In the genomic region with DNA sequence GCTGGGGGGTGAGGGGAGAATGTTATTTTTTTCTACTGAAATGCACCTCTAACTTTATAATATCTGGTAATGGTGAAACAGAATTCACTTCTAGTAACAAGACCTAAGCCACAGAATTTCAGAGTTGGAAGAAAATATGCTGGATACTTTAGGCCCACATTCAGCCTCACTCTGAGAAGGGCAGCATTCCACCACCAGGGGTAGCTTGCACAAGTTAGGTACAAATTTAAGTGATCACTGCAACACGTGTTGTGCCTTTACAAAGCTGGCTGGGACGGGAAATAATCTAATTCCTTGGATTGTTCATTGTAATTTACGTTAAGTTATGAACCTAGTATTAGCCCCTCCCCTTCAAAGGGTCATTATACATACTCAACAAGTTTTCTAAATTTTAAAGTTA, we compare ENCODE assay signal across 10 cellular contexts.
DNase-seq lines count a peak whose midpoint lies in the region; ATAC-seq and TF ChIP-seq lines count a peak whose summit lies in the region.
"Had no signal": no experiment of that assay in that cellular context is flagged by ENCODE, and none has a peak within 500 bp of the region (broad histone marks: within the 10 kb centered on the region; RNA-seq: fewer than 3 reads in every experiment).

No MANE protein-coding gene starts in this region.

- H3K27ac Mint-ChIP-seq in CD14-positive monocyte = peak overlapping the region in 2 of 7 donors; percentile 35 to 45

- H3K27me3 ChIP-seq in IMR-90 (ENCODE audit: control insufficient read depth, insufficient read depth, low read length) (no peaks in the 10 kb centered on the region), right lobe of liver (no peaks in the 10 kb centered on the region), sigmoid colon (no peaks in the 10 kb centered on the region)

- intact Hi-C loops in CD14-positive monocyte (cut with micrococcal nuclease) (loop anchor here (5.0 to 10.0 kb wide), 5 partner anchors 155 to 295 kb away; a partner anchor contains a TSS), IMR-90 (cut with micrococcal nuclease) (loop anchor here (5.0 to 10.0 kb wide), 2 partner anchors 85 to 297 kb away; no protein-coding TSS in a partner anchor), right lobe of liver (cut with DNase I) (no loop called here), sigmoid colon (cut with DNase I) (loop anchor here (5.0 kb wide), 1 partner anchor 192 kb away; a partner anchor contains a TSS)

- peak overlapping the region; percentile 61 for H3K4ac ChIP-seq in IMR-90 (ENCODE audit: low read depth, low read length)

- no peak for ATAC-seq in IMR-90 (ENCODE audit: low read depth)
- ATAC-seq in right lobe of liver = no peak

- H3K18ac ChIP-seq in IMR-90 (ENCODE audit: low read depth, low read length) = peak overlapping the region; percentile 6; the same call in 1 of the 2 replicates

- POLR2A ChIA-PET in IMR-90 (lab: Charles Lee; ENCODE audit: unreplicated experiment) = interaction anchor here (0.6 kb wide), 1 partner anchor 186 kb away, joined by 4 read pairs; no protein-coding TSS in a partner anchor

- CTCF ChIA-PET in IMR-90 (lab: Yijun Ruan, JAX) = interaction anchor here (0.6 to 1.1 kb wide), 2 partner anchors 80 to 317 kb away, joined by 3 read pairs; no protein-coding TSS in a partner anchor

- H3K79me1 ChIP-seq in IMR-90 (ENCODE audit: low read depth in 1 of 2, low read length in 2 of 2) = no peaks in the 10 kb centered on the region

- H3K4me2 ChIP-seq in IMR-90 (ENCODE audit: low read depth, low read length) = no peak overlapping the region

- 0 out of 2 replicates have a peak overlapping the region, but pooled peaks have one; percentile 9 for H4K5ac ChIP-seq in IMR-90 (ENCODE audit: low read depth, low read length)

- 0 out of 2 replicates have a peak overlapping the region, but pooled peaks have one; percentile 8 for H3K14ac ChIP-seq in IMR-90 (replicated peaks; ENCODE audit: low read depth, low read length)

- H3K9me3 Mint-ChIP-seq in CD14-positive monocyte = peaks cover 0 to 3% (median 0%) of the 10 kb centered on the region in 7 donors

- peak overlapping the region; percentile 8; the same call in 1 of the 2 replicates for H3K27ac ChIP-seq in IMR-90 (ENCODE audit: insufficient read depth, low read length)
- H3K27ac ChIP-seq in right lobe of liver = no peak overlapping the region
- peak overlapping the region in 1 of 4 donors; percentile 64 for H3K27ac ChIP-seq in sigmoid colon

- peak overlapping the region; percentile 55; the same call in 2 of the 3 replicates for H2BK15ac ChIP-seq in IMR-90 (ENCODE audit: low read depth, low read length)

- DNase-seq in CD14-positive monocyte (ENCODE audit: low spot score) = no peak
- peak; percentile 38 for DNase-seq in IMR-90
- peak; percentile 28 to 43 for DNase-seq in cardiac fibroblast (ENCODE audit: low read depth in 2 of 2)
- no peak for DNase-seq in right lobe of liver
- no peak for DNase-seq in sigmoid colon
- no peak for DNase-seq in NCI-H1092 treated with DMSO at 0.1 percent for 48 hours (lab: John Stamatoyannopoulos, UW)
- no peak for DNase-seq in SHP77 treated with DMSO at 0.1 percent for 48 hours (lab: John Stamatoyannopoulos, UW)
- DNase-seq in putamen (ENCODE audit: low spot score) = no peak
- DNase-seq: midbrain; NK-92 treated with Interleukin-12 subunit alpha and Interleukin-12 subunit beta, amount 100 ng/mL, for 24 hours had no signal

- peak overlapping the region in 1 of 2 experiments; percentile 14; a peak in 2 of 4 replicates for H4K8ac ChIP-seq in IMR-90 (ENCODE audit: low read depth in 2 of 2, low read length in 2 of 2)

- peak overlapping the region; percentile 12; the same call in 1 of the 2 replicates for H2AK5ac ChIP-seq in IMR-90 (ENCODE audit: low read depth, low read length)

- no CpG with 5 or more reads among the region's 3 CpGs for WGBS in IMR-90 (ENCODE audit: extremely low coverage in 2 of 2, insufficient read length in 1 of 2), 2 experiments
- 83% methylated on average over 2 of the region's 3 CpGs for WGBS in right lobe of liver (ENCODE audit: insufficient coverage, low coverage, low lambda C conversion rate, missing lambda C conversion rate)
- 84 to 85% methylated on average over 3 of the region's 3 CpGs for WGBS in sigmoid colon, 2 donors

- H4K91ac ChIP-seq in IMR-90 (ENCODE audit: insufficient read depth, low read depth, low read length) = no peak overlapping the region

- peaks cover 0 to 1% (median 0%) of the 10 kb centered on the region in 3 donors for H3K27me3 Mint-ChIP-seq in CD14-positive monocyte (ENCODE audit: low read depth in 3 of 3)

- H3K9ac ChIP-seq in IMR-90 (ENCODE audit: low read depth, low read length) = no peak overlapping the region

- H3K36me3 Mint-ChIP-seq in CD14-positive monocyte = peaks cover 0 to 1% of the 10 kb centered on the region in 2 donors

- TF ChIP-seq POLR2A in IMR-90 (IDR thresholded peaks at IDR 0.05; ENCODE audit: low read depth, low read length) (no peak), right lobe of liver (IDR thresholded peaks at IDR 0.05) (no peak), sigmoid colon (IDR thresholded peaks at IDR 0.05) (no peak)

- TF ChIP-seq EP300 in sigmoid colon (IDR thresholded peaks at IDR 0.05) = no peak

- TF ChIP-seq RAD21 in IMR-90 (IDR thresholded peaks at IDR 0.05; ENCODE audit: low read length) = 0 out of 2 replicates have a peak, but pooled peaks have one; percentile 6

- H3K4me3 ChIP-seq in IMR-90 (ENCODE audit: insufficient read depth, low read depth, low read length) (no peak overlapping the region), cardiac fibroblast (replicated peaks in 1 of 2; ENCODE audit: low read depth in 2 of 2, low read length in 2 of 2) (no peak overlapping the region), right lobe of liver (no peak overlapping the region), sigmoid colon (no peak overlapping the region)

- no peak overlapping the region for H3K56ac ChIP-seq in IMR-90 (ENCODE audit: extremely low read depth, insufficient read depth, low read length)

- peaks cover 12% of the 10 kb centered on the region for H3K4me1 ChIP-seq in IMR-90 (ENCODE audit: control insufficient read depth, insufficient read depth, low read length)
- peaks cover 0 to 13% (median 6%) of the 10 kb centered on the region in 4 donors for H3K4me1 ChIP-seq in right lobe of liver
- H3K4me1 ChIP-seq in sigmoid colon = peaks cover 0 to 56% (median 43%) of the 10 kb centered on the region in 4 donors

- no peak overlapping the region for H2AFZ ChIP-seq in IMR-90 (replicated peaks; ENCODE audit: low read length, poor library complexity)

- no TSS peak for BruUV-seq in IMR-90 (replicated peaks; lab: Mats Ljungman, UMichigan)

- peak overlapping the region; percentile 70; the same call in 1 of the 2 replicates for H2BK20ac ChIP-seq in IMR-90 (ENCODE audit: low read depth, low read length)

- no peak overlapping the region; the same call in 1 of the 2 replicates for H3K23ac ChIP-seq in IMR-90 (ENCODE audit: low read depth, low read length)

- peaks cover 7% of the 10 kb centered on the region for H3K9me1 ChIP-seq in IMR-90 (ENCODE audit: insufficient read depth, low read length)

- dilution Hi-C loops in IMR-90 (cut with HindIII; ENCODE audit: low sequenced_read_pairs, unreplicated experiment) = no loop called here

- H3K36me3 ChIP-seq in IMR-90 (ENCODE audit: control insufficient read depth, insufficient read depth, low read length) (no peaks in the 10 kb centered on the region; the same call in 1 of the 2 replicates), right lobe of liver (no peaks in the 10 kb centered on the region), sigmoid colon (no peaks in the 10 kb centered on the region)

- H2BK120ac ChIP-seq in IMR-90 (ENCODE audit: low read depth, low read length) = peak overlapping the region; percentile 58; the same call in 1 of the 2 replicates

- H3K4me1 Mint-ChIP-seq in CD14-positive monocyte = peaks cover 45% of the 10 kb centered on the region

- no peak overlapping the region for H3K4me3 Mint-ChIP-seq in CD14-positive monocyte

- no peak overlapping the region for H2AK9ac ChIP-seq in IMR-90 (replicated peaks; ENCODE audit: low read depth, low read length, poor library complexity)

- H2BK5ac ChIP-seq in IMR-90 (ENCODE audit: low read depth, low read length, poor library complexity, severe bottlenecking) = peak overlapping the region; percentile 37

- in situ Hi-C loops in IMR-90 (cut with MboI; ENCODE audit: low sequenced_read_pairs) = loop anchor here (10.0 to 25.0 kb wide), 2 partner anchors 187 to 265 kb away; a partner anchor contains a TSS

- TF ChIP-seq CTCF in CD14-positive monocyte (IDR thresholded peaks at IDR 0.05) (peak; percentile 14), IMR-90 (conservative IDR thresholded peaks at IDR 0.05; ENCODE audit: low read depth, low read length) (peak; percentile 35), cardiac fibroblast (IDR thresholded peaks at IDR 0.05; ENCODE audit: low read depth, low read length) (peak; percentile 50), right lobe of liver (IDR thresholded peaks at IDR 0.05) (peak in 3 of 4 donors; percentile 9 to 19 (median 13)), sigmoid colon (IDR thresholded peaks at IDR 0.05) (peak in 2 of 4 experiments; percentile 9 to 17)

- H4K20me1 ChIP-seq in IMR-90 (ENCODE audit: insufficient read depth, low read length) = no peaks in the 10 kb centered on the region

- H3K9me3 ChIP-seq in IMR-90 (ENCODE audit: control insufficient read depth, insufficient read depth, low read length) (no peaks in the 10 kb centered on the region), right lobe of liver (no peaks in the 10 kb centered on the region), sigmoid colon (no peaks in the 10 kb centered on the region)

TF ChIP-seq in IMR-90, 13 proteins besides CTCF, POLR2A, EP300 and RAD21:
- no peak for TF ChIP-seq NFE2L2 (IDR thresholded peaks at IDR 0.05; ENCODE audit: low read depth, low read length)
- peak; percentile 34 for TF ChIP-seq SMC3 (IDR thresholded peaks at IDR 0.05; ENCODE audit: low read depth, low read length)
- TF ChIP-seq, protein P1, sequence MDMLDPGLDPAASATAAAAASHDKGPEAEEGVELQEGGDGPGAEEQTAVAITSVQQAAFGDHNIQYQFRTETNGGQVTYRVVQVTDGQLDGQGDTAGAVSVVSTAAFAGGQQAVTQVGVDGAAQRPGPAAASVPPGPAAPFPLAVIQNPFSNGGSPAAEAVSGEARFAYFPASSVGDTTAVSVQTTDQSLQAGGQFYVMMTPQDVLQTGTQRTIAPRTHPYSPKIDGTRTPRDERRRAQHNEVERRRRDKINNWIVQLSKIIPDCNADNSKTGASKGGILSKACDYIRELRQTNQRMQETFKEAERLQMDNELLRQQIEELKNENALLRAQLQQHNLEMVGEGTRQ (IDR thresholded peaks at IDR 0.05; ENCODE audit: low read depth, low read length) = 0 out of 2 replicates have a peak, but pooled peaks have one; percentile 4
- TF ChIP-seq RCOR1 (IDR thresholded peaks at IDR 0.05; ENCODE audit: insufficient replicate concordance, low read length) = no peak
TF ChIP-seq in IMR-90: peak in this region for 2.

Comparison
In these comparisons a context has a peak if more than half of its experiments do, and no peak if none do; other contexts are left out.
1. DNase-seq: peak in IMR-90 (single experiment) and cardiac fibroblast (2 of 2); none in CD14-positive monocyte (single experiment), right lobe of liver (0 of 3), sigmoid colon (single experiment), NCI-H1092 treated with DMSO at 0.1 percent for 48 hours (single experiment), SHP77 treated with DMSO at 0.1 percent for 48 hours (single experiment) and putamen (single experiment).
2. intact Hi-C loops: an anchor here in CD14-positive monocyte (5.0 to 10.0 kb wide), IMR-90 (5.0 to 10.0 kb wide) and sigmoid colon (5.0 kb wide); none called in right lobe of liver.